In the genomic region with DNA sequence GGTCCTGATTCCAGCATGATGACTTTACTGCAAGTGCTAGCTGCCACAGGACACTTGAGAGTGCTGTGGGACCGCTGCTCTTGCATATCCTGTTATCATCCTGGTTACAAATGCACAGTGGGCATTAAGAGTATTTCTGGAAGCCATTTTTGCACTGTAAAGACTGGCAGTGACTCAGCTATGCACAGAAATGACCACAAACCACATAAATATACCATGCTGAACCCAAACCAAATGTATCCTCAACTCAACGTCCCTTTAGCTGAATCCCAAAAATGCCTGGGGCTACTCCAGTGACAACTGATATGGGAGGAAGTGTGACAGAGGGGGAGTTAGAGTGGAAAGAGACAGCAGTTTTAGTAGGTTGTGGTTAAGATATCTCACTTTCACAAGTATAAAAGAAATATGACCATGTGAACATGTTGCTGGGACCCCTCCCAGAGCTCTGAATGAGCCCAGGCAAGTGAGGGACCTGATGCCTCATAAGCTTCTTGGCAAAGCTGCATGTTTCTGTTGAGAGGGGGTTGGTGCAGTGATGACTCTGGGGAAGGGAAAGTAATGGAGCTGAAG, we compare ENCODE assay signal across 9 cellular contexts. TPM values are rescaled to one million over a fixed set of nuclear protein-coding genes. Genes with fewer than 3 reads are reported as not detected.
DNase-seq lines count a peak whose midpoint lies in the region; ATAC-seq and TF ChIP-seq lines count a peak whose summit lies in the region.
"Had no signal": no experiment of that assay in that cellular context is flagged by ENCODE, and none has a peak within 500 bp of the region (broad histone marks: within the 10 kb centered on the region; RNA-seq: fewer than 3 reads in every experiment).

No MANE protein-coding gene starts in this region.

- no peak overlapping the region for H3K4me3 ChIP-seq in Jurkat, Clone E6-1 (ENCODE audit: low read length)

- intact Hi-C loops in left ventricle myocardium superior (cut with micrococcal nuclease), result no loop called here

- peak; percentile 39 for DNase-seq in Jurkat, Clone E6-1 (ENCODE audit: low read depth, low spot score)
- DNase-seq in chondrocyte (ENCODE audit: low spot score), result no peak
- DNase-seq in putamen (ENCODE audit: low spot score), result no peak
- no peak for DNase-seq in DMS153 treated with DMSO at 0.1 percent for 48 hours (lab: John Stamatoyannopoulos, UW; ENCODE audit: unreplicated experiment)
- no peak for DNase-seq in left ventricle myocardium superior
- DNase-seq in activated CD4-positive, CD25-positive, alpha-beta regulatory T cell (lab: John Stamatoyannopoulos, UW), result no peak
- DNase-seq: NCI-H524 had no signal

- ATAC-seq in GM18861 (IDR thresholded peaks at IDR 0.05; ENCODE audit: unreplicated experiment) (peak; percentile 59), GM21825 (IDR thresholded peaks at IDR 0.05; ENCODE audit: unreplicated experiment) (peak; percentile 53), left ventricle myocardium superior (no peak)

- H3K4me1 Mint-ChIP-seq in chondrocyte (ENCODE audit: low read depth), result peaks cover 11% of the 10 kb centered on the region

- no peaks in the 10 kb centered on the region for H3K9me3 Mint-ChIP-seq in chondrocyte (ENCODE audit: low read depth)

- H3K4me3 Mint-ChIP-seq in chondrocyte (ENCODE audit: unreplicated experiment), result no peak overlapping the region

- H3K27ac Mint-ChIP-seq in chondrocyte (ENCODE audit: unreplicated experiment), result peak overlapping the region; percentile 2

- no peaks in the 10 kb centered on the region for H3K27me3 Mint-ChIP-seq in chondrocyte (ENCODE audit: low read depth)

- H3K36me3 Mint-ChIP-seq in chondrocyte (ENCODE audit: low read depth), result peaks cover 4% of the 10 kb centered on the region

- peak; percentile 44 for TF ChIP-seq CTCF in chondrocyte (IDR thresholded peaks at IDR 0.05)

RNA-seq across cellular contexts. Expression of gene RHBDD1, which starts 37.3 kb away (rescaled TPM):
- polyA plus RNA-seq in Jurkat, Clone E6-1 (2012; ENCODE audit: insufficient read depth, insufficient read length), result 24.1 TPM
- total RNA-seq in chondrocyte (28.8 to 33.6 TPM (median 30.0 TPM) in 3 replicates), left ventricle myocardium superior (29.8 TPM)
